ENCODE assay signal across 12 cellular contexts in the genomic region with DNA sequence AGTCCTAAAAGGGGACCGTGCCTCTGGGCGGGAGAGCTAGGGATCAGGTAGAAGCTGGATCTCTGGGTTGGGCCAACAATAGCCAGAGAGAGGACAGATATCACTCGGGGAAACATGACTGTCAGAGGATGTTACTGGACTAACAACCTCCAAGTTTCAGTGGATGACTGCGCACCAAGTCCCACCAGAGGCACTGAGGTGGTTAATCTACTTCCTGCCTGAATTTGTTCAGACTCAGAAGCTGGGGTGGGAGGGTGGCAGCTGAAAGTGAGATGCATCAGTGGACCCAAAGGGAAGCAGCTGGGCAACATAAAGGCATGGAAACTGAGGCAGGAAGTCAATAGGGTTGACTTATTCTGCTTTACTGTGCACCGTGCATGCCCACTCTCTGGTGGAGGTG.
DNase-seq lines count a peak whose midpoint lies in the region; ATAC-seq lines count a peak whose summit lies in the region.
"Had no signal": no experiment of that assay in that cellular context is flagged by ENCODE, and none has a peak within 500 bp of the region (broad histone marks: within the 10 kb centered on the region; RNA-seq: fewer than 3 reads in every experiment).

No MANE protein-coding gene starts in this region.

- H3K4me3 ChIP-seq in naive thymus-derived CD4-positive, alpha-beta T cell (ENCODE audit: low read length) = no peak overlapping the region
- H3K4me3 ChIP-seq: upper lobe of right lung had no signal

- POLR2A ChIA-PET in naive thymus-derived CD4-positive, alpha-beta T cell (lab: Charles Lee) = no interaction called here

- peak; percentile 67 for ATAC-seq in GM18511 (IDR thresholded peaks at IDR 0.05; ENCODE audit: unreplicated experiment)
- peak; percentile 75 for ATAC-seq in GM21447 (IDR thresholded peaks at IDR 0.05; ENCODE audit: unreplicated experiment)
- ATAC-seq in HG03558 (IDR thresholded peaks at IDR 0.05; ENCODE audit: extremely low read depth, unreplicated experiment) = peak; percentile 36
- ATAC-seq in naive thymus-derived CD4-positive, alpha-beta T cell = no peak
- no peak for ATAC-seq in GM18519 (IDR thresholded peaks at IDR 0.05; ENCODE audit: low FRiP score, unreplicated experiment)
- ATAC-seq: upper lobe of right lung had no signal

- H3K9me3 ChIP-seq in naive thymus-derived CD4-positive, alpha-beta T cell (ENCODE audit: control insufficient read depth in 2 of 3, low read length in 3 of 3) = no peaks in the 10 kb centered on the region
- H3K9me3 ChIP-seq: upper lobe of right lung had no signal

- H3K27me3 ChIP-seq in naive thymus-derived CD4-positive, alpha-beta T cell (ENCODE audit: control insufficient read depth in 2 of 2, insufficient read depth in 2 of 2, low read length in 2 of 2) = no peaks in the 10 kb centered on the region
- H3K27me3 ChIP-seq: upper lobe of right lung had no signal

- DNase-seq in naive thymus-derived CD4-positive, alpha-beta T cell = peak in 2 of 9 donors; percentile 19
- DNase-seq in NK-92 treated with Interleukin-12 subunit alpha and Interleukin-12 subunit beta, amount 100 ng/mL, for 24 hours (lab: John Stamatoyannopoulos, UW) = no peak
- DNase-seq in NCI-H2107 treated with DMSO at 0.1 percent for 48 hours (lab: John Stamatoyannopoulos, UW; ENCODE audit: unreplicated experiment) = no peak
- DNase-seq in NCI-H2029 (lab: John Stamatoyannopoulos, UW) = no peak
- DNase-seq: NCI-H446, retina, upper lobe of right lung had no signal

- H3K4me3 Mint-ChIP-seq in naive thymus-derived CD4-positive, alpha-beta T cell = peak overlapping the region; percentile 14 to 77 (median 62)

- peaks cover 7 to 27% of the 10 kb centered on the region in 2 donors for H3K4me1 ChIP-seq in naive thymus-derived CD4-positive, alpha-beta T cell (ENCODE audit: control insufficient read depth in 2 of 2, insufficient read depth in 2 of 2, low read length in 2 of 2)

- peak overlapping the region in 2 of 9 donors; percentile 47 to 51 for H3K27ac Mint-ChIP-seq in naive thymus-derived CD4-positive, alpha-beta T cell

- H3K27ac ChIP-seq in naive thymus-derived CD4-positive, alpha-beta T cell (ENCODE audit: low read depth, low read length) = no peak overlapping the region
- H3K27ac ChIP-seq: KMS-11, upper lobe of right lung had no signal

- H3K4me1 Mint-ChIP-seq in naive thymus-derived CD4-positive, alpha-beta T cell = peaks cover 24 to 51% (median 42%) of the 10 kb centered on the region in 7 donors

- H3K36me3 ChIP-seq in naive thymus-derived CD4-positive, alpha-beta T cell (ENCODE audit: control insufficient read depth in 2 of 3, insufficient read depth in 3 of 3, low read length in 3 of 3) = no peaks in the 10 kb centered on the region
- H3K36me3 ChIP-seq: upper lobe of right lung had no signal

- CTCF ChIA-PET in naive thymus-derived CD4-positive, alpha-beta T cell (lab: Charles Lee) = no interaction called here

- H3K36me3 Mint-ChIP-seq in naive thymus-derived CD4-positive, alpha-beta T cell = peaks cover 0 to 6% (median 0%) of the 10 kb centered on the region in 5 donors

- peaks cover 0 to 4% (median 0%) of the 10 kb centered on the region in 11 donors for H3K9me3 Mint-ChIP-seq in naive thymus-derived CD4-positive, alpha-beta T cell

- H3K27me3 Mint-ChIP-seq in naive thymus-derived CD4-positive, alpha-beta T cell = peaks cover 0 to 5% (median 0%) of the 10 kb centered on the region in 5 donors

- intact Hi-C loops in naive thymus-derived CD4-positive, alpha-beta T cell (cut with micrococcal nuclease) = no loop called here

Comparison
In these comparisons a context has a peak if more than half of its experiments do, and no peak if none do; other contexts are left out.
1. ATAC-seq: peak in GM18511 (single experiment), GM21447 (single experiment) and HG03558 (single experiment); none in naive thymus-derived CD4-positive, alpha-beta T cell (single experiment) and GM18519 (single experiment).